8 cellular contexts compared by ENCODE assay signal in the genomic region with DNA sequence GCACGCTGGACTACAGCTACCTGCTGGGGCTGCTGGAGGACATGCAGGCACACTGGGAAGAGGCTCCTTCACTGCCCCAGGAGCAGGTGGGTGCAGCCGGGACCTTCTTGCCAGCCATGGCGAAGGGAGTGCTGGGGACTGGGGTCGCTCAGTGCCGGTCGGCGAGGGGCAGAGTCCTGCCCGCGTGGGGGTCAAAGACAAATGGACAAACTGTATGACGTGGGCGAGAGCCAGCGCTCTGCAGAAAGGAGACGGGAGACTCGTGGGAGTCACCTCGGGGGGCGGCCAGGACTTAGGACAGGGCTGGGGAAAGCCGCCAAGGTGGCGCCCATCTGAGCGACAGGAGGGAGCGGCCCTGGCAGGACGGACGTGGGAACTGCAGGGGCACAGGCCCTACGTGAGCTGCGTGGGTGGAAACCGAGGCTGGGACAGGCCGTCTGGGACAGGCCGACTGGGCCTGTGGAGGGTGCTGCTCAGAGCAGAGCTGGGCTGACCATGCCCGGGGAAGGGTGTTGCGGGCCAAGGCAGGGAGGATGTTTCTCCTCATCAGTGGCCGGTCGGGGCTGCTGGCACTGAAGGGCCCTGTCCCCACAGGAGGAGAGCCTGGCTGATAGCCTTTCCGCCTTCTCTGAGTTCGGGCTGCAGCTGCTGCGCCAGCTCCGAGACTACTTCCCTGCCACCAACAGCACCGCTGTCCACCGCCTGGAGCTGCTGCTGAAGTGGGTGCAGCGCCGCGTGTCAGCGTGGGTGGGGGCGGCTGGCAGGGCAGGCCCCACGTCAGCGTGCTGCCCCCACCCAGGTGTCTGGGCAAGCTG. TPM values are rescaled to one million over a fixed set of nuclear protein-coding genes. Genes with fewer than 3 reads are reported as not detected.
DNase-seq lines count a peak whose midpoint lies in the region; ATAC-seq, FAIRE-seq and TF ChIP-seq lines count a peak whose summit lies in the region.

No MANE protein-coding gene starts in this region.

- H3K27me3 ChIP-seq in CD8-positive, alpha-beta T cell (ENCODE audit: insufficient read depth, low read length) = no peaks in the 10 kb centered on the region
- H3K27me3 ChIP-seq in HUES48 (ENCODE audit: control insufficient read depth, insufficient read depth, low read length) = peaks cover 9% of the 10 kb centered on the region; the same call in 1 of the 2 replicates

- no peak overlapping the region for H3K27ac ChIP-seq in CD8-positive, alpha-beta T cell (ENCODE audit: low read depth, low read length)
- no peak overlapping the region for H3K27ac ChIP-seq in HUES48 (ENCODE audit: low read depth, low read length)

- ATAC-seq in CD8-positive, alpha-beta T cell = no peak
- ATAC-seq in natural killer cell = no peak

- no peaks in the 10 kb centered on the region for H3K9me3 ChIP-seq in CD8-positive, alpha-beta T cell (ENCODE audit: low read length)
- H3K9me3 ChIP-seq in HUES48 (ENCODE audit: control insufficient read depth, insufficient read depth, low read length) = no peaks in the 10 kb centered on the region

- H3K9me3 Mint-ChIP-seq in CD8-positive, alpha-beta T cell = no peaks in the 10 kb centered on the region
- no peaks in the 10 kb centered on the region for H3K9me3 Mint-ChIP-seq in chondrocyte (ENCODE audit: low read depth)
- no peaks in the 10 kb centered on the region for H3K9me3 Mint-ChIP-seq in natural killer cell

- peak overlapping the region; percentile 26 for H3K4me3 ChIP-seq in CD8-positive, alpha-beta T cell (ENCODE audit: low read depth, low read length)
- peak overlapping the region; percentile 51 for H3K4me3 ChIP-seq in HUES48 (ENCODE audit: low read depth, low read length)

- no peak for DNase-seq in CD8-positive, alpha-beta T cell
- DNase-seq in chondrocyte (ENCODE audit: low spot score) = no peak
- DNase-seq in natural killer cell = no peak
- no peak for DNase-seq in frontal cortex (ENCODE audit: low spot score in 2 of 2)
- DNase-seq in NCI-H2029 (lab: John Stamatoyannopoulos, UW) = no peak
- DNase-seq in stimulated activated naive CD4-positive, alpha-beta T cell treated with Interleukin-2 at 50 U/mL for 16 hours (lab: John Stamatoyannopoulos, UW) = no peak
- DNase-seq in foreskin melanocyte = no peak

- FAIRE-seq in frontal cortex (lab: Jason Lieb, UNC) = no peak

- intact Hi-C loops in CD8-positive, alpha-beta T cell (cut with DNase I, micrococcal nuclease) = loop anchor here (1.0 to 5.0 kb wide), 6 partner anchors 8 to 43 kb away; partner anchors contain the start of genes UBE2I (in 2 of the 2), GNPTG (in 1 of the 2) and TSR3 (in 1 of the 2)
- intact Hi-C loops in natural killer cell (cut with micrococcal nuclease) = loop anchor here (1.0 to 2.0 kb wide), 2 partner anchors 10 to 43 kb away; partner anchors contain the start of gene BAIAP3

- no peak for TF ChIP-seq CTCF in CD8-positive, alpha-beta T cell (IDR thresholded peaks at IDR 0.05)
- no peak for TF ChIP-seq CTCF in chondrocyte (IDR thresholded peaks at IDR 0.05)
- TF ChIP-seq CTCF in natural killer cell (IDR thresholded peaks at IDR 0.05) = no peak

- CTCF ChIA-PET in CD8-positive, alpha-beta T cell (lab: Charles Lee) = interaction anchor here (0.7 to 1.4 kb wide), 4 partner anchors 13 to 43 kb away, joined by 3 to 6 read pairs (median 3); no protein-coding TSS in a partner anchor

- no peak overlapping the region for H3K27ac Mint-ChIP-seq in CD8-positive, alpha-beta T cell
- H3K27ac Mint-ChIP-seq in chondrocyte (ENCODE audit: unreplicated experiment) (no peak overlapping the region), natural killer cell (peak overlapping the region; percentile 69 to 85)

- no peaks in the 10 kb centered on the region for H3K36me3 ChIP-seq in CD8-positive, alpha-beta T cell (ENCODE audit: insufficient read depth, low read length)
- H3K36me3 ChIP-seq in HUES48 (ENCODE audit: control insufficient read depth, insufficient read depth, low read length) = peaks cover 6% of the 10 kb centered on the region; the same call in 1 of the 2 replicates

- no peaks in the 10 kb centered on the region for H3K27me3 Mint-ChIP-seq in CD8-positive, alpha-beta T cell (ENCODE audit: low read depth)
- H3K27me3 Mint-ChIP-seq in chondrocyte (ENCODE audit: low read depth) (peaks cover 5% of the 10 kb centered on the region), natural killer cell (ENCODE audit: low read depth in 2 of 2) (no peaks in the 10 kb centered on the region)

- peak overlapping the region; percentile 79 for H3K4me3 Mint-ChIP-seq in CD8-positive, alpha-beta T cell
- peak overlapping the region; percentile 52 for H3K4me3 Mint-ChIP-seq in chondrocyte (ENCODE audit: unreplicated experiment)
- peak overlapping the region; percentile 71 for H3K4me3 Mint-ChIP-seq in natural killer cell

- no peak overlapping the region for H3K9ac ChIP-seq in HUES48 (ENCODE audit: low read depth, low read length)

- POLR2A ChIA-PET in CD8-positive, alpha-beta T cell (lab: Charles Lee) = interaction anchor here (1.7 to 1.8 kb wide), 2 partner anchors 11 to 439 kb away, joined by 5 to 7 read pairs; partner anchors contain the start of genes NUBP2 and SPSB3

- H3K4me1 ChIP-seq in CD8-positive, alpha-beta T cell (ENCODE audit: insufficient read depth, low read length) = peaks cover 15% of the 10 kb centered on the region
- H3K4me1 ChIP-seq in HUES48 (ENCODE audit: control insufficient read depth, insufficient read depth, low read length) = peaks cover 3% of the 10 kb centered on the region; the same call in 1 of the 2 replicates

- peaks cover 18% of the 10 kb centered on the region for H3K4me1 Mint-ChIP-seq in CD8-positive, alpha-beta T cell (ENCODE audit: low read depth)
- peaks cover 14% of the 10 kb centered on the region for H3K4me1 Mint-ChIP-seq in chondrocyte (ENCODE audit: low read depth)
- peaks cover 9 to 15% of the 10 kb centered on the region in 2 donors for H3K4me1 Mint-ChIP-seq in natural killer cell

- H3K36me3 Mint-ChIP-seq in CD8-positive, alpha-beta T cell = peaks cover 2% of the 10 kb centered on the region
- no peaks in the 10 kb centered on the region for H3K36me3 Mint-ChIP-seq in chondrocyte (ENCODE audit: low read depth)
- no peaks in the 10 kb centered on the region for H3K36me3 Mint-ChIP-seq in natural killer cell

RNA-seq across cellular contexts. Expression of gene TSR3, which starts 8.0 kb away (rescaled TPM):
- 10 to 100 TPM; 21.6 to 22.7 TPM for total RNA-seq in CD8-positive, alpha-beta T cell
- total RNA-seq in chondrocyte (52.2 to 56.8 TPM (median 56.0 TPM) in 3 replicates), natural killer cell (10 to 100 TPM; 29.4 to 34.7 (median 29.7) TPM), frontal cortex (39.5 TPM)

RNA-seq across cellular contexts. Expression of gene GNPTG, which starts 8.1 kb away (rescaled TPM):
- total RNA-seq in CD8-positive, alpha-beta T cell = 10 to 100 TPM; 30.7 to 31.9 TPM
- total RNA-seq in chondrocyte (58.3 to 68.4 TPM (median 60.7 TPM) in 3 replicates), natural killer cell (10 to 100 TPM; 58.7 to 65.9 (median 62.0) TPM), frontal cortex (17.9 TPM)

RNA-seq across cellular contexts. Expression of gene BAIAP3, which starts 10.2 kb away (rescaled TPM):
- total RNA-seq in CD8-positive, alpha-beta T cell = 10 to 100 TPM; 13.8 to 18.3 TPM
- total RNA-seq in chondrocyte (0.36 to 1.7 TPM (median 1.5 TPM) in 3 replicates), natural killer cell (10 to 100 TPM; 17.7 to 21.7 (median 19.9) TPM), frontal cortex (11.4 TPM)

RNA-seq across cellular contexts. Expression of gene UBE2I, which starts 34.2 kb away (rescaled TPM):
- total RNA-seq in CD8-positive, alpha-beta T cell = 100 to 1,000 TPM; 285 to 294 TPM
- total RNA-seq in chondrocyte (97.9 to 110 TPM (median 105 TPM) in 3 replicates), natural killer cell (100 to 1,000 TPM; 367 to 412 (median 383) TPM), frontal cortex (48.5 TPM)

Comparison
In these comparisons a context has a peak if more than half of its experiments do, and no peak if none do; other contexts are left out.
1. H3K27ac Mint-ChIP-seq: peak in natural killer cell (2 of 2); none in CD8-positive, alpha-beta T cell (single experiment) and chondrocyte (single experiment).
2. Peak in every context shown above with its lines, with median percentiles within 50 percentile points of each other: H3K4me3 Mint-ChIP-seq.